Comparison of ENCODE assay signal across 24 cellular contexts in the genomic region with DNA sequence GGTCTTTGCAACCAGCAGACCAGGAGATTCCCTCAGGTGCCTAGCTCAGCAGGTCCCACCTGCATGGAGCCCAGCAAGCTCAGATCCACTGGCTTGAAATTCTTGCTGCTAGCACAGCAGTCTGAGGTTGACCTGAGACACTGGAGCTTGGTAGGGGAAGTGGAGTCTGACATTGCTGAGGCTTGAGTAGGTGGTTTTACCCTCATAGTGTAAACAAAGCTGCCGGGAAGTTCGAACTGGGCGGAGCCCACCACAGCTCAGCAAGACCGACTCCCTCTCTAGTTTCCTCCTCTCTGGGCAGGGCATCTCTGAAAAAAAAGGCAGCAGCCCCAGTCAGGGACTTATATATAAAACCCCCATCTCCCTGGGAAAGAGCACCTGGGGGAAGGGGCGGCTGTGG. TPM values are rescaled to one million over a fixed set of nuclear protein-coding genes. Genes with fewer than 3 reads are reported as not detected.
DNase-seq lines count a peak whose midpoint lies in the region; ATAC-seq and TF ChIP-seq lines count a peak whose summit lies in the region.
"Had no signal": no experiment of that assay in that cellular context is flagged by ENCODE, and none has a peak within 500 bp of the region (broad histone marks: within the 10 kb centered on the region; RNA-seq: fewer than 3 reads in every experiment).

No MANE protein-coding gene starts in this region.

- peaks cover 2% of the 10 kb centered on the region for H3K27me3 Mint-ChIP-seq in activated CD4-positive, alpha-beta T cell treated with anti-CD3 and anti-CD28 coated beads, Interleukin-2, amount 10 ng/mL, durations not matched to agents 24 days and 14 days

- H3K4me1 Mint-ChIP-seq in activated CD4-positive, alpha-beta T cell treated with anti-CD3 and anti-CD28 coated beads, Interleukin-2, amount 10 ng/mL, durations not matched to agents 24 days and 14 days = peaks cover 4% of the 10 kb centered on the region

- no peak overlapping the region for H3K27ac Mint-ChIP-seq in activated CD4-positive, alpha-beta T cell treated with anti-CD3 and anti-CD28 coated beads, Interleukin-2, amount 10 ng/mL, durations not matched to agents 24 days and 14 days
- H3K27ac Mint-ChIP-seq: activated T-cell treated with anti-CD3 and anti-CD28 coated beads, Interleukin-2, amount 50 U/mL, for 72 hours had no signal

- peak; percentile 62 for DNase-seq in activated CD4-positive, alpha-beta T cell treated with anti-CD3 and anti-CD28 coated beads, Interleukin-2, amount 10 ng/mL, durations not matched to agents 24 days and 14 days
- no peak for DNase-seq in activated CD4-positive, alpha-beta T cell treated with anti-CD3 and anti-CD28 coated beads for 48 hours
- peak; percentile 36 for DNase-seq in M059J (ENCODE audit: low read depth)
- peak; percentile 22 for DNase-seq in UCSD-AML1 (lab: John Stamatoyannopoulos, UW; ENCODE audit: unreplicated experiment)
- peak in 1 of 2 donors; percentile 31 for DNase-seq in left lung
- no peak for DNase-seq in cortex of kidney (lab: John Stamatoyannopoulos, UW)
- DNase-seq in inferior parietal cortex (ENCODE audit: extremely low spot score) = no peak
- DNase-seq: activated CD4-positive, alpha-beta T cell treated with anti-CD3 and anti-CD28 coated beads, Interleukin-2, amount 50 U/mL, for 4 hours; activated T-cell treated with anti-CD3 and anti-CD28 coated beads, Interleukin-2, amount 50 U/mL, for 72 hours; dorsolateral prefrontal cortex; left ventricle myocardium superior; NCI-H2029; NCI-H510A; occipital lobe; stimulated activated CD4-positive, alpha-beta T cell treated with anti-CD3 and anti-CD28 coated beads, Interleukin-15, amount 100 ng/mL, for 24 hours; stimulated activated naive CD4-positive, alpha-beta T cell; T-helper 9 cell; thyroid gland had no signal

- no peak overlapping the region for H3K4me3 ChIP-seq in left lung
- H3K4me3 ChIP-seq: A549, BLaER1, breast epithelium, dorsolateral prefrontal cortex, gastroesophageal sphincter, thyroid gland had no signal

- no peak overlapping the region for H3K4me3 Mint-ChIP-seq in activated CD4-positive, alpha-beta T cell treated with anti-CD3 and anti-CD28 coated beads, Interleukin-2, amount 10 ng/mL, durations not matched to agents 24 days and 14 days
- H3K4me3 Mint-ChIP-seq: activated T-cell treated with anti-CD3 and anti-CD28 coated beads, Interleukin-2, amount 50 U/mL, for 72 hours had no signal

- no peaks in the 10 kb centered on the region for H3K36me3 ChIP-seq in left lung
- H3K36me3 ChIP-seq: BLaER1, breast epithelium, gastroesophageal sphincter, thyroid gland had no signal

- no peak for TF ChIP-seq CTCF in left lung (IDR thresholded peaks at IDR 0.05)

- H3K27me3 ChIP-seq in left lung = no peaks in the 10 kb centered on the region
- H3K27me3 ChIP-seq: BLaER1, breast epithelium, dorsolateral prefrontal cortex, thyroid gland had no signal

- no peaks in the 10 kb centered on the region for H3K4me1 ChIP-seq in left lung
- H3K4me1 ChIP-seq: A549, BLaER1, breast epithelium, gastroesophageal sphincter, thyroid gland had no signal

- peaks cover 0 to 3% of the 10 kb centered on the region in 2 donors for H3K9me3 ChIP-seq in left lung
- H3K9me3 ChIP-seq: A549, BLaER1, gastroesophageal sphincter, thyroid gland had no signal

- ATAC-seq in left lung (peak; percentile 41), GM19351 (IDR thresholded peaks at IDR 0.05; ENCODE audit: unreplicated experiment) (no peak)
- ATAC-seq: A549, gastroesophageal sphincter, left ventricle myocardium superior, right cardiac atrium had no signal

- peaks cover 15% of the 10 kb centered on the region for H3K9me3 Mint-ChIP-seq in activated CD4-positive, alpha-beta T cell treated with anti-CD3 and anti-CD28 coated beads, Interleukin-2, amount 10 ng/mL, durations not matched to agents 24 days and 14 days

- intact Hi-C loops in activated CD4-positive, alpha-beta T cell treated with anti-CD3 and anti-CD28 coated beads, Interleukin-2, amount 10 ng/mL, durations not matched to agents 24 days and 14 days (cut with micrococcal nuclease) = no loop called here
- intact Hi-C loops in left lung (cut with DNase I) = no loop called here

- H3K27ac ChIP-seq in left lung = no peak overlapping the region
- H3K27ac ChIP-seq: A549, BLaER1, breast epithelium, dorsolateral prefrontal cortex, gastroesophageal sphincter, thyroid gland had no signal

- peaks cover 1% of the 10 kb centered on the region for H3K36me3 Mint-ChIP-seq in activated CD4-positive, alpha-beta T cell treated with anti-CD3 and anti-CD28 coated beads, Interleukin-2, amount 10 ng/mL, durations not matched to agents 24 days and 14 days (ENCODE audit: low read depth)

RNA-seq across cellular contexts. Expression of gene PRSS35, which starts 34.3 kb away (rescaled TPM):
- not detected in 2 replicates for total RNA-seq in activated CD4-positive, alpha-beta T cell treated with anti-CD3 and anti-CD28 coated beads, Interleukin-2, amount 10 ng/mL, durations not matched to agents 24 days and 14 days
- total RNA-seq in M059J (2014; rRNA removed; shearing (Covaris generic)) = 0.25 and 0.49 TPM in 2 replicates
- total RNA-seq in left lung = 1 to 10 TPM in 1 of 2 donors, under 1 TPM in 1; 0.86 to 4.0 TPM
- total RNA-seq: activated T-cell treated with anti-CD3 and anti-CD28 coated beads, Interleukin-2, amount 50 U/mL, for 72 hours; breast epithelium; thyroid gland had no signal

Comparison
In these comparisons a context has a peak if more than half of its experiments do, and no peak if none do; other contexts are left out.
1. DNase-seq: peak in activated CD4-positive, alpha-beta T cell treated with anti-CD3 and anti-CD28 coated beads, Interleukin-2, amount 10 ng/mL, durations not matched to agents 24 days and 14 days (single experiment), M059J (single experiment) and UCSD-AML1 (single experiment); none in activated CD4-positive, alpha-beta T cell treated with anti-CD3 and anti-CD28 coated beads for 48 hours (single experiment), cortex of kidney (single experiment) and inferior parietal cortex (single experiment).